1 cellular context compared by ENCODE assay signal in the genomic region with DNA sequence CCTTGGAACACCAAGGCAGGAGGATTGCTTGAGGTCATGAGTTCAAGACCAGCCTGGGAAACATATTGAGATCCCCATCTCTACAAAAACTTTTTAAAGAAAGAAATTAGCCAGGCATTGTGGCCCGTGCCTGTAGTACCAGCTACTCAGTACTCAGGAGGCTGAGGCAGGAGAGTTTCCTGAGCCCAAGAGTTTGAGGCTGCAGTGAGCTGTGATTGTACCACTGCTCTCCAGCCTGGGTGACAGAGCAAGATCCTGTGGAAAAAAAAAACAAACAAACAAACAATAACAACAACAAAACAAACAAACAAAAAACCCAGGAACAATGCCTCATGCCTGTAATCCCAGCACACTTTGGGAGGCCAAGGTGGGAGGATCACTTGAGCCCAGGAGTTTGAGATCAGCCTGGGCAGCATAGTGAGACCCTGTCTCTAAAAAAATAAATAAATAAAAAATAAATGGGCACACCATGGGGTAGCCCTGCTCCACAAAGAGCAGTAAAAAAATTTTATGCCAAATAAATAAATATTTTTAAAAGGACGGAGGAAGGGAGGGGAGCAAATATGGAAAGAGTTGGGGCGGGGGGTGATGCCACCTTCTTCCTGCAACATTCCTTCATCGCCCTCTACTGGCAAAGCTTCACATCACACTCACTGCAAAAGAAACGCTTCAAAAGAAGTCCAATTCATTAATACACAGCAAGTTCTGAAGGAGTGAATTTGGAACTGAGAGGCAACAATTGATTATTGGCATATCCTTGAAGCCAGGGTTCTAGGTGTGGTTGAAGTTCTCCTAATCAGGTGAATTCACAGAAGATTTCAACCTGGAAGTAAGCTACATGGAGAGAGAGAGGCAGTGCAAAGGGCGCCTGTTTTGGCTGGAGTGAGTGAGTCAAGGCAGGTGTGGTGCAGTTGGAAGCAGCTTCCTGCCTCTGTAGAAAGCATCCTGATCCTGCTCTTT.
TF ChIP-seq lines count a peak whose summit lies in the region.

No MANE protein-coding gene starts in this region.

TF ChIP-seq in K562, 482 proteins besides CTCF, POLR2A, EP300 and RAD21 (continued from another document and continues in another):
- TF ChIP-seq E2F8 (IDR thresholded peaks at IDR 0.05; ENCODE audit: low read depth, partially characterized antibody) (no peak), ZBTB26 (CRISPR knock-in tag; IDR thresholded peaks at IDR 0.05) (0 out of 2 replicates have a peak, but pooled peaks have one; percentile 15), POLR2G (IDR thresholded peaks at IDR 0.05; ENCODE audit: low read depth, low read length) (no peak), VEZF1 (CRISPR knock-in tag; IDR thresholded peaks at IDR 0.05) (peak; percentile 81), CBX5 (IDR thresholded peaks at IDR 0.05; ENCODE audit: borderline replicate concordance, low read depth) (no peak), FOXJ3 (CRISPR knock-in tag; IDR thresholded peaks at IDR 0.05) (no peak), KDM2B (CRISPR knock-in tag; IDR thresholded peaks at IDR 0.05) (no peak), CREM (IDR thresholded peaks at IDR 0.05; ENCODE audit: low read depth) (0 out of 2 replicates have a peak, but pooled peaks have one; percentile 17), ETV6 (IDR thresholded peaks at IDR 0.05; ENCODE audit: borderline replicate concordance in 1 of 2, low read depth in 2 of 2, low read length in 1 of 2) (no peak), ETV6 (CRISPR knock-in tag; IDR thresholded peaks at IDR 0.05; ENCODE audit: borderline replicate concordance) (no peak), THRA (IDR thresholded peaks at IDR 0.05) (no peak), BDP1 (IDR thresholded peaks at IDR 0.05; ENCODE audit: insufficient read depth, insufficient read length) (no peak), NBN (IDR thresholded peaks at IDR 0.05; ENCODE audit: low read depth) (no peak), ZNF24 (IDR thresholded peaks at IDR 0.05) (peak; percentile 71; the same call in 1 of the 2 replicates), MEF2D (tag; conservative IDR thresholded peaks at IDR 0.05; ENCODE audit: low read depth) (no peak), SREBF1 (IDR thresholded peaks at IDR 0.05; ENCODE audit: borderline replicate concordance, low read depth, low read length) (no peak), MNT (conservative IDR thresholded peaks at IDR 0.05) (no peak), MEIS2 (IDR thresholded peaks at IDR 0.05; ENCODE audit: partially characterized antibody) (no peak), PCBP1 (IDR thresholded peaks at IDR 0.05; ENCODE audit: low read depth, low read length, poor library complexity, severe bottlenecking) (no peak), ZNF398 (CRISPR knock-in tag; IDR thresholded peaks at IDR 0.05) (no peak), ZNF778 (CRISPR knock-in tag; IDR thresholded peaks at IDR 0.05) (no peak), RUNX1 (IDR thresholded peaks at IDR 0.05; ENCODE audit: low read depth) (no peak), ZNF133 (CRISPR knock-in tag; IDR thresholded peaks at IDR 0.05) (no peak), TEAD1 (CRISPR knock-in tag; IDR thresholded peaks at IDR 0.05) (no peak), ZNF780A (CRISPR knock-in tag; IDR thresholded peaks at IDR 0.05) (no peak), TBL1XR1 (IDR thresholded peaks at IDR 0.05; ENCODE audit: low read length in 2 of 2) (no peak), ZNF277 (CRISPR knock-in tag; IDR thresholded peaks at IDR 0.05; ENCODE audit: borderline replicate concordance) (no peak), SOX6 (IDR thresholded peaks at IDR 0.05) (no peak), ZBTB5 (IDR thresholded peaks at IDR 0.05) (0 out of 2 replicates have a peak, but pooled peaks have one; percentile 28), KHSRP (IDR thresholded peaks at IDR 0.05) (no peak), LARP7 (IDR thresholded peaks at IDR 0.05) (no peak), ZNF212 (CRISPR knock-in tag; IDR thresholded peaks at IDR 0.05) (no peak)
- TF ChIP-seq, protein P1, sequence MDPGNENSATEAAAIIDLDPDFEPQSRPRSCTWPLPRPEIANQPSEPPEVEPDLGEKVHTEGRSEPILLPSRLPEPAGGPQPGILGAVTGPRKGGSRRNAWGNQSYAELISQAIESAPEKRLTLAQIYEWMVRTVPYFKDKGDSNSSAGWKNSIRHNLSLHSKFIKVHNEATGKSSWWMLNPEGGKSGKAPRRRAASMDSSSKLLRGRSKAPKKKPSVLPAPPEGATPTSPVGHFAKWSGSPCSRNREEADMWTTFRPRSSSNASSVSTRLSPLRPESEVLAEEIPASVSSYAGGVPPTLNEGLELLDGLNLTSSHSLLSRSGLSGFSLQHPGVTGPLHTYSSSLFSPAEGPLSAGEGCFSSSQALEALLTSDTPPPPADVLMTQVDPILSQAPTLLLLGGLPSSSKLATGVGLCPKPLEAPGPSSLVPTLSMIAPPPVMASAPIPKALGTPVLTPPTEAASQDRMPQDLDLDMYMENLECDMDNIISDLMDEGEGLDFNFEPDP (CRISPR knock-in tag; IDR thresholded peaks at IDR 0.05): no peak
- TF ChIP-seq, protein P2, sequence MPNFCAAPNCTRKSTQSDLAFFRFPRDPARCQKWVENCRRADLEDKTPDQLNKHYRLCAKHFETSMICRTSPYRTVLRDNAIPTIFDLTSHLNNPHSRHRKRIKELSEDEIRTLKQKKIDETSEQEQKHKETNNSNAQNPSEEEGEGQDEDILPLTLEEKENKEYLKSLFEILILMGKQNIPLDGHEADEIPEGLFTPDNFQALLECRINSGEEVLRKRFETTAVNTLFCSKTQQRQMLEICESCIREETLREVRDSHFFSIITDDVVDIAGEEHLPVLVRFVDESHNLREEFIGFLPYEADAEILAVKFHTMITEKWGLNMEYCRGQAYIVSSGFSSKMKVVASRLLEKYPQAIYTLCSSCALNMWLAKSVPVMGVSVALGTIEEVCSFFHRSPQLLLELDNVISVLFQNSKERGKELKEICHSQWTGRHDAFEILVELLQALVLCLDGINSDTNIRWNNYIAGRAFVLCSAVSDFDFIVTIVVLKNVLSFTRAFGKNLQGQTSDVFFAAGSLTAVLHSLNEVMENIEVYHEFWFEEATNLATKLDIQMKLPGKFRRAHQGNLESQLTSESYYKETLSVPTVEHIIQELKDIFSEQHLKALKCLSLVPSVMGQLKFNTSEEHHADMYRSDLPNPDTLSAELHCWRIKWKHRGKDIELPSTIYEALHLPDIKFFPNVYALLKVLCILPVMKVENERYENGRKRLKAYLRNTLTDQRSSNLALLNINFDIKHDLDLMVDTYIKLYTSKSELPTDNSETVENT (CRISPR knock-in tag; IDR thresholded peaks at IDR 0.05): no peak
- TF ChIP-seq, protein P3, sequence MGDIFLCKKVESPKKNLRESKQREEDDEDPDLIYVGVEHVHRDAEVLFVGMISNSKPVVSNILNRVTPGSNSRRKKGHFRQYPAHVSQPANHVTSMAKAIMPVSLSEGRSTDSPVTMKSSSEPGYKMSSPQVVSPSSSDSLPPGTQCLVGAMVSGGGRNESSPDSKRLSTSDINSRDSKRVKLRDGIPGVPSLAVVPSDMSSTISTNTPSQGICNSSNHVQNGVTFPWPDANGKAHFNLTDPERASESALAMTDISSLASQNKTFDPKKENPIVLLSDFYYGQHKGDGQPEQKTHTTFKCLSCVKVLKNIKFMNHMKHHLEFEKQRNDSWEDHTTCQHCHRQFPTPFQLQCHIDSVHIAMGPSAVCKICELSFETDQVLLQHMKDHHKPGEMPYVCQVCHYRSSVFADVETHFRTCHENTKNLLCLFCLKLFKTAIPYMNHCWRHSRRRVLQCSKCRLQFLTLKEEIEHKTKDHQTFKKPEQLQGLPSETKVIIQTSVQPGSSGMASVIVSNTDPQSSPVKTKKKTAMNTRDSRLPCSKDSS (IDR thresholded peaks at IDR 0.05; ENCODE audit: low read depth, partially characterized antibody): no peak
